ENCODE assay signal across 8 cellular contexts in genomic region chr17:1648582-1649115, GRCh38. TPM values are rescaled to one million over a fixed set of nuclear protein-coding genes. Genes with fewer than 3 reads are reported as not detected.
A peak's percentile ranks its signal among the peaks of the same experiment; 100 is the strongest.
DNase-seq lines count a peak whose midpoint lies in the region; ATAC-seq and TF ChIP-seq lines count a peak whose summit lies in the region.

No MANE protein-coding gene starts in this region.

- 4% methylated on average over 14 of the region's 48 CpGs for WGBS in right lobe of liver (ENCODE audit: insufficient coverage, low coverage, low lambda C conversion rate, missing lambda C conversion rate)

- TF ChIP-seq POLR2A in right lobe of liver (IDR thresholded peaks at IDR 0.05), result no peak

- peak; percentile 83 to 92 for DNase-seq in activated CD8-positive, alpha-beta memory T cell treated with anti-CD3 and anti-CD28 coated beads for 1 hour (ENCODE audit: extremely low read depth in 1 of 2, low read depth in 1 of 2)
- no peak for DNase-seq in activated CD8-positive, alpha-beta memory T cell treated with anti-CD3 and anti-CD28 coated beads for 24 hours
- peak; percentile 92 for DNase-seq in NCI-H2227 (lab: John Stamatoyannopoulos, UW; ENCODE audit: unreplicated experiment)
- peak; percentile 92 for DNase-seq in activated CD4-positive, alpha-beta T cell treated with anti-CD3 and anti-CD28 coated beads for 4 hours
- peak; percentile 96 for DNase-seq in coronary artery (ENCODE audit: low spot score)
- DNase-seq in right lobe of liver, result peak; percentile 96 to 97 (median 96)
- peak; percentile 95 for DNase-seq in stimulated activated CD4-positive, alpha-beta T cell treated with anti-CD3 and anti-CD28 coated beads, Interleukin-4, amount 100 ng/mL, for 1 hour

- H3K4me1 ChIP-seq in right lobe of liver, result peaks cover 0 to 33% (median 19%) of the 10 kb centered on the region in 4 donors

- ATAC-seq in HG02943 (IDR thresholded peaks at IDR 0.05; ENCODE audit: low read depth, unreplicated experiment) (peak; percentile 49), right lobe of liver (peak; percentile 45 to 66 (median 56))

- H3K36me3 ChIP-seq in right lobe of liver, result peaks cover 7 to 32% (median 24%) of the 10 kb centered on the region in 4 donors

- intact Hi-C loops in right lobe of liver (cut with DNase I), result no loop called here

- peak overlapping the region; percentile 84 to 100 for H3K27ac ChIP-seq in coronary artery
- H3K27ac ChIP-seq in right lobe of liver, result peak overlapping the region; percentile 52 to 71 (median 58)

- H3K9me3 ChIP-seq in right lobe of liver, result no peaks in the 10 kb centered on the region

- no peaks in the 10 kb centered on the region for H3K27me3 ChIP-seq in right lobe of liver

- H3K4me3 ChIP-seq in coronary artery (peak overlapping the region; percentile 95), right lobe of liver (peak overlapping the region; percentile 46 to 88 (median 51))

- TF ChIP-seq CTCF in coronary artery (IDR thresholded peaks at IDR 0.05) (peak; percentile 99), right lobe of liver (IDR thresholded peaks at IDR 0.05) (peak; percentile 74 to 86 (median 79))

RNA-seq across cellular contexts. Expression of gene RILP, which starts 1.0 kb away (rescaled TPM):
- total RNA-seq in right lobe of liver, result 10 to 100 TPM; 14.6 to 47.3 (median 23.9) TPM

RNA-seq across cellular contexts. Expression of gene SCARF1, which starts 3.1 kb away (rescaled TPM):
- total RNA-seq in right lobe of liver, result 10 to 100 TPM in 2 of 6 experiments, 1 to 10 TPM in 4; 6.9 to 16.9 (median 8.4) TPM

RNA-seq across cellular contexts. Expression of gene SLC43A2, which starts 20.0 kb away (rescaled TPM):
- 1 to 10 TPM; 1.4 to 8.9 (median 5.1) TPM for total RNA-seq in right lobe of liver

RNA-seq across cellular contexts. Expression of gene PRPF8, which starts 36.0 kb away (rescaled TPM):
- 100 to 1,000 TPM in 3 of 6 experiments, 10 to 100 TPM in 3; 79.3 to 116 (median 102) TPM for total RNA-seq in right lobe of liver
